In the genomic region with DNA sequence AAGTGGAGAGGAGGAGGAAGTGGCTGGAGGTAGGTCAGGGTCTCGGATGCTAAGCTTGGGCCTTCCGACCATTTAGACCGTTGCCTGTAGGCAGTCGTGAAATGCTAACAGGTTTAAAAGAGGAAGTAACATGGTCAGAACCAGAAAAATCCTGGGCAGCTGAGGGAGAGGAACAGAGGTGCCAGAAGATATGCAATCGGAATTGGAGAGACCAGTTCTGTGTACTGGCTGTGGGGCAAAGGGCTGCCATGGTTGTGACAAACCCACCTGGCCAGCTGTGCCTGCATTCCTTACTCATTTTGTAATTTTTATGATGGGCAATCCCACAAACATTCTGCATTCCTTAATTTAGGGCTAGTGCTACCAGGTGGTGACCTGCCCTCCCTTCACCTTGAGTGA, we compare ENCODE assay signal across 8 cellular contexts. TPM values are rescaled to one million over a fixed set of nuclear protein-coding genes. Genes with fewer than 3 reads are reported as not detected.
DNase-seq lines count a peak whose midpoint lies in the region; ATAC-seq and TF ChIP-seq lines count a peak whose summit lies in the region.

No MANE protein-coding gene starts in this region.

- no peak overlapping the region for H3K4me2 ChIP-seq in osteoblast (ENCODE audit: insufficient read depth, low read length)

- H3K4me1 Mint-ChIP-seq in dendritic cell treated with granulocyte-macrophage colony-stimulating factor and Interleukin-4, amounts not matched to agents 40 ng/mL and 50 ng/mL, for 4 days (ENCODE audit: low read depth) = peaks cover 80% of the 10 kb centered on the region
- peaks cover 87% of the 10 kb centered on the region for H3K4me1 Mint-ChIP-seq in stimulated activated effector memory CD8-positive, alpha-beta T cell treated with anti-CD3 and anti-CD28 coated beads, Interleukin-12 subunit alpha, Interleukin-12 subunit beta, amount 100 ng/mL, for 72 hours

- intact Hi-C loops in dendritic cell treated with granulocyte-macrophage colony-stimulating factor and Interleukin-4, amounts not matched to agents 40 ng/mL and 50 ng/mL, for 4 days (cut with micrococcal nuclease) = no loop called here

- DNase-seq in SKM-1 treated with dmso at 0.1 percent for 144 hours (lab: John Stamatoyannopoulos, UW; ENCODE audit: unreplicated experiment) (peak; percentile 10), SKM-1 (lab: John Stamatoyannopoulos, UW; ENCODE audit: unreplicated experiment) (no peak), KG1 (lab: John Stamatoyannopoulos, UW) (no peak), osteoblast (ENCODE audit: insufficient read length, low spot score, missing footprints) (no peak), globus pallidus (ENCODE audit: low spot score) (no peak)
- no peak for DNase-seq in stimulated activated effector memory CD8-positive, alpha-beta T cell treated with anti-CD3 and anti-CD28 coated beads, Interleukin-12 subunit alpha, Interleukin-12 subunit beta, amount 100 ng/mL, for 72 hours (ENCODE audit: low spot score in 2 of 2)

- H3K79me2 ChIP-seq in osteoblast (ENCODE audit: insufficient read depth, low read length) = peaks cover 79% of the 10 kb centered on the region

- H3K9me3 Mint-ChIP-seq in dendritic cell treated with granulocyte-macrophage colony-stimulating factor and Interleukin-4, amounts not matched to agents 40 ng/mL and 50 ng/mL, for 4 days = no peaks in the 10 kb centered on the region
- no peaks in the 10 kb centered on the region for H3K9me3 Mint-ChIP-seq in stimulated activated effector memory CD8-positive, alpha-beta T cell treated with anti-CD3 and anti-CD28 coated beads, Interleukin-12 subunit alpha, Interleukin-12 subunit beta, amount 100 ng/mL, for 72 hours

- peaks cover 34% of the 10 kb centered on the region for H3K4me1 ChIP-seq in osteoblast (ENCODE audit: insufficient read depth, low read length)

- peak; percentile 44 for ATAC-seq in HG03103 (IDR thresholded peaks at IDR 0.05; ENCODE audit: low read depth, unreplicated experiment)
- no peak for ATAC-seq in stimulated activated effector memory CD8-positive, alpha-beta T cell treated with anti-CD3 and anti-CD28 coated beads, Interleukin-12 subunit alpha, Interleukin-12 subunit beta, amount 100 ng/mL, for 72 hours

- no peaks in the 10 kb centered on the region for H3K9me3 ChIP-seq in osteoblast (ENCODE audit: low read depth, low read length)

- H3K4me3 ChIP-seq in osteoblast (ENCODE audit: insufficient read depth, low read length) = no peak overlapping the region

- no peaks in the 10 kb centered on the region for H3K27me3 ChIP-seq in osteoblast (ENCODE audit: insufficient read depth, low read length)

- H2AFZ ChIP-seq in osteoblast (ENCODE audit: low read length) = no peak overlapping the region

- peaks cover 100% of the 10 kb centered on the region for H3K36me3 Mint-ChIP-seq in dendritic cell treated with granulocyte-macrophage colony-stimulating factor and Interleukin-4, amounts not matched to agents 40 ng/mL and 50 ng/mL, for 4 days (ENCODE audit: low read depth)
- peaks cover 92% of the 10 kb centered on the region for H3K36me3 Mint-ChIP-seq in stimulated activated effector memory CD8-positive, alpha-beta T cell treated with anti-CD3 and anti-CD28 coated beads, Interleukin-12 subunit alpha, Interleukin-12 subunit beta, amount 100 ng/mL, for 72 hours

- H4K20me1 ChIP-seq in osteoblast (ENCODE audit: insufficient read depth, low read length) = peaks cover 30% of the 10 kb centered on the region

- H3K27ac Mint-ChIP-seq in dendritic cell treated with granulocyte-macrophage colony-stimulating factor and Interleukin-4, amounts not matched to agents 40 ng/mL and 50 ng/mL, for 4 days = peak overlapping the region; percentile 58
- peak overlapping the region; percentile 98 for H3K27ac Mint-ChIP-seq in stimulated activated effector memory CD8-positive, alpha-beta T cell treated with anti-CD3 and anti-CD28 coated beads, Interleukin-12 subunit alpha, Interleukin-12 subunit beta, amount 100 ng/mL, for 72 hours

- no peak overlapping the region for H3K27ac ChIP-seq in osteoblast (ENCODE audit: low read depth, low read length)

- TF ChIP-seq CTCF in osteoblast (IDR thresholded peaks at IDR 0.05; ENCODE audit: extremely low read depth, low read depth, low read length) = no peak

- no peak overlapping the region for H3K4me3 Mint-ChIP-seq in dendritic cell treated with granulocyte-macrophage colony-stimulating factor and Interleukin-4, amounts not matched to agents 40 ng/mL and 50 ng/mL, for 4 days
- no peak overlapping the region for H3K4me3 Mint-ChIP-seq in stimulated activated effector memory CD8-positive, alpha-beta T cell treated with anti-CD3 and anti-CD28 coated beads, Interleukin-12 subunit alpha, Interleukin-12 subunit beta, amount 100 ng/mL, for 72 hours

- H3K27me3 Mint-ChIP-seq in dendritic cell treated with granulocyte-macrophage colony-stimulating factor and Interleukin-4, amounts not matched to agents 40 ng/mL and 50 ng/mL, for 4 days = no peaks in the 10 kb centered on the region

- H3K36me3 ChIP-seq in osteoblast (ENCODE audit: insufficient read depth, low read length) = peaks cover 73% of the 10 kb centered on the region

RNA-seq across cellular contexts. Expression of gene B4GALT1, which starts 37.3 kb away (rescaled TPM):
- 63.7 and 76.3 TPM in 2 replicates for total RNA-seq in osteoblast

RNA-seq across cellular contexts. Expression of gene SMU1, which starts 53.4 kb away (rescaled TPM):
- 31.1 and 31.8 TPM in 2 replicates for total RNA-seq in osteoblast
